Comparison of ENCODE assay signal across 8 cellular contexts in genomic region chr9:70639853-70640814, GRCh38.
DNase-seq lines count a peak whose midpoint lies in the region; ATAC-seq, FAIRE-seq and TF ChIP-seq lines count a peak whose summit lies in the region.

No MANE protein-coding gene starts in this region.

- H3K9me3 ChIP-seq in NT2/D1 (ENCODE audit: insufficient read depth, low read length): no peaks in the 10 kb centered on the region
- no peaks in the 10 kb centered on the region for H3K9me3 ChIP-seq in H1 (ENCODE audit: insufficient read depth in 2 of 2, low read depth in 1 of 2, low read length in 1 of 2)

- H3K36me3 Mint-ChIP-seq in HFFc6 (ENCODE audit: low read depth): no peaks in the 10 kb centered on the region
- no peaks in the 10 kb centered on the region for H3K36me3 Mint-ChIP-seq in mesothelial cell of epicardium

- H3K23me2 ChIP-seq in H1 (ENCODE audit: low read depth, low read length): no peaks in the 10 kb centered on the region

- H4K8ac ChIP-seq in H1 (ENCODE audit: extremely low read depth, insufficient read depth, low read length): no peak overlapping the region

- no peak overlapping the region for H4K5ac ChIP-seq in H1 (ENCODE audit: insufficient read length, low read depth, low read length)

- H3K27me3 Mint-ChIP-seq in HFFc6 (ENCODE audit: insufficient read depth): peaks cover 13% of the 10 kb centered on the region
- H3K27me3 Mint-ChIP-seq in mesothelial cell of epicardium (ENCODE audit: low read depth): peaks cover 10% of the 10 kb centered on the region

- H2BK20ac ChIP-seq in H1 (ENCODE audit: low read length): no peak overlapping the region

- H2BK5ac ChIP-seq in H1 (ENCODE audit: low read depth, low read length): no peak overlapping the region

- WGBS in H1 (ENCODE audit: extremely low coverage in 1 of 2, insufficient coverage in 1 of 2, insufficient read length in 1 of 2, insufficient replicate concordance in 2 of 2, low coverage in 1 of 2, low lambda C conversion rate in 2 of 2, missing lambda C conversion rate in 1 of 2), 2 experiments: 59% methylated on average over 15 of the region's 15 CpGs; no CpG with 5 or more reads in 1 of the 2 experiments

- no peak overlapping the region for H2BK120ac ChIP-seq in H1 (replicated peaks; ENCODE audit: low read depth, low read length)

- H3K9me3 Mint-ChIP-seq in HFFc6: no peaks in the 10 kb centered on the region
- H3K9me3 Mint-ChIP-seq in mesothelial cell of epicardium: no peaks in the 10 kb centered on the region

- TF ChIP-seq POLR2A in H1 (IDR thresholded peaks at IDR 0.05; ENCODE audit: control extremely low read depth in 1 of 2, low read depth in 2 of 2, low read length in 2 of 2): no peak

- TF ChIP-seq EP300 in H1 (IDR thresholded peaks at IDR 0.05; ENCODE audit: borderline replicate concordance in 1 of 2, low read depth in 2 of 2, low read length in 2 of 2): no peak

- no peaks in the 10 kb centered on the region for H3K36me3 ChIP-seq in NT2/D1 (ENCODE audit: insufficient read depth, insufficient read length, low read length)
- no peaks in the 10 kb centered on the region for H3K36me3 ChIP-seq in H1 (ENCODE audit: control insufficient read depth in 2 of 4, insufficient read depth in 4 of 4, low read length in 3 of 4)

- H3K4me1 Mint-ChIP-seq in HFFc6 (ENCODE audit: low read depth): no peaks in the 10 kb centered on the region
- peaks cover 9% of the 10 kb centered on the region for H3K4me1 Mint-ChIP-seq in mesothelial cell of epicardium

- H3K4me2 ChIP-seq in H1 (ENCODE audit: insufficient read depth in 1 of 2, low read depth in 2 of 2, low read length in 2 of 2): peak overlapping the region; percentile 0 to 43; a peak in 3 of 4 replicates

- H3K27ac Mint-ChIP-seq in HFFc6 (no peak overlapping the region), mesothelial cell of epicardium (no peak overlapping the region)

- H3K27me3 ChIP-seq in NT2/D1 (ENCODE audit: insufficient read depth, insufficient read length): no peaks in the 10 kb centered on the region
- no peaks in the 10 kb centered on the region for H3K27me3 ChIP-seq in H1 (replicated peaks in 1 of 4; ENCODE audit: control insufficient read depth in 3 of 4, extremely low read depth in 1 of 4, insufficient read depth in 3 of 4, low read length in 3 of 4)

- H3K14ac ChIP-seq in H1 (ENCODE audit: insufficient read length): no peak overlapping the region

- no peak overlapping the region for H3K18ac ChIP-seq in H1 (ENCODE audit: extremely low read depth, low read length)

- H2AFZ ChIP-seq in H1 (ENCODE audit: low read length): peak overlapping the region; percentile 85; the same call in 1 of the 2 replicates

- peak; percentile 74 for FAIRE-seq in H1 (lab: Jason Lieb, UNC)

- H3K79me2 ChIP-seq in H1 (ENCODE audit: control insufficient read depth in 1 of 2, insufficient read depth in 2 of 2, low read length in 2 of 2): no peaks in the 10 kb centered on the region

- no peak overlapping the region for H2BK12ac ChIP-seq in H1 (ENCODE audit: low read depth, low read length)

- no peak overlapping the region for H3K23ac ChIP-seq in H1 (ENCODE audit: insufficient read length)

- H3K4me3 Mint-ChIP-seq in HFFc6 (no peak overlapping the region), mesothelial cell of epicardium (peak overlapping the region; percentile 33)

- no peak overlapping the region for H2AK5ac ChIP-seq in H1 (ENCODE audit: low read depth, low read length)

- no peaks in the 10 kb centered on the region for H3K4me1 ChIP-seq in NT2/D1 (ENCODE audit: insufficient read depth, insufficient read length)
- H3K4me1 ChIP-seq in H1 (replicated peaks in 1 of 4; ENCODE audit: control insufficient read depth in 3 of 4, insufficient read depth in 4 of 4, low read length in 3 of 4): peaks cover 2 to 9% (median 6%) of the 10 kb centered on the region in 4 experiments; a peak in 3 of 7 replicates

- no peak overlapping the region for H3K4me3 ChIP-seq in NT2/D1 (ENCODE audit: insufficient read length, low read depth)
- H3K4me3 ChIP-seq in H1 (ENCODE audit: extremely low read depth in 1 of 4, insufficient read depth in 2 of 4, low read depth in 3 of 4, low read length in 4 of 4): peak overlapping the region in 2 of 4 experiments; percentile 7 to 36; a peak in 2 of 8 replicates

- H4K91ac ChIP-seq in H1 (replicated peaks; ENCODE audit: insufficient read length, low read length): no peak overlapping the region

- CTCF ChIA-PET in H1 (lab: Charles Lee; ENCODE audit: partially characterized antibody): interaction anchor here (0.6 to 5.9 kb wide), 36 partner anchors 9 to 730 kb away, joined by 3 to 47 read pairs (median 3); no protein-coding TSS in a partner anchor

- H3K9ac ChIP-seq in NT2/D1 (ENCODE audit: insufficient read length, low read depth): no peak overlapping the region
- no peak overlapping the region for H3K9ac ChIP-seq in H1 (replicated peaks in 1 of 4; ENCODE audit: extremely low read depth in 1 of 4, low read depth in 3 of 4, low read length in 3 of 4)

- ATAC-seq in HG02870 (IDR thresholded peaks at IDR 0.05; ENCODE audit: unreplicated experiment): no peak

- no peak overlapping the region for H3K27ac ChIP-seq in H1 (ENCODE audit: low read depth, low read length)

- POLR2A ChIA-PET in H1 (lab: Charles Lee; ENCODE audit: partially characterized antibody): no interaction called here

- H3K4ac ChIP-seq in H1 (replicated peaks; ENCODE audit: insufficient read length, low read depth, low read length): no peak overlapping the region

- DNase-seq in EH (ENCODE audit: low read depth) (peak; percentile 74), HFFc6 (peak; percentile 61), NT2/D1 (ENCODE audit: low read depth, low spot score) (peak; percentile 54), H1 (ENCODE audit: low read depth in 1 of 2, low spot score in 2 of 2) (no peak), mesothelial cell of epicardium (ENCODE audit: low spot score in 2 of 2, unreplicated experiment in 2 of 2) (no peak), NCI-H524 treated with DMSO at 0.1 percent for 48 hours (lab: John Stamatoyannopoulos, UW) (no peak)
- no peak for DNase-seq in stimulated activated CD4-positive, alpha-beta T cell treated with anti-CD3 and anti-CD28 coated beads, Interleukin-4, amount 100 ng/mL, for 4 hours

- H3K79me1 ChIP-seq in H1 (ENCODE audit: low read depth, low read length): no peaks in the 10 kb centered on the region

- TF ChIP-seq RAD21 in H1 (IDR thresholded peaks at IDR 0.05 in 1 of 2, conservative IDR thresholded peaks at IDR 0.05 in 1 of 2; ENCODE audit: low read depth in 2 of 2, low read length in 2 of 2): peak; percentile 90 to 91

- H4K20me1 ChIP-seq in H1 (replicated peaks in 1 of 2; ENCODE audit: control insufficient read depth in 1 of 2, insufficient read depth in 2 of 2, low read length in 2 of 2): no peaks in the 10 kb centered on the region

- H3K56ac ChIP-seq in H1 (replicated peaks; ENCODE audit: insufficient read length, low read depth, low read length): no peak overlapping the region

- no peak overlapping the region for H2BK15ac ChIP-seq in H1 (ENCODE audit: low read length)

- peak; percentile 88 for TF ChIP-seq CTCF in HFFc6 (IDR thresholded peaks at IDR 0.05)
- TF ChIP-seq CTCF in H1 (IDR thresholded peaks at IDR 0.05; ENCODE audit: control extremely low read depth in 1 of 3, insufficient read depth in 1 of 3, low read depth in 1 of 3, low read length in 3 of 3): peak in 2 of 3 experiments; percentile 55 to 61; a peak in 2 of 4 replicates
- TF ChIP-seq CTCF in mesothelial cell of epicardium (IDR thresholded peaks at IDR 0.05; ENCODE audit: unreplicated experiment): peak; percentile 72

TF ChIP-seq in H1, 55 proteins besides CTCF, POLR2A, EP300 and RAD21:
- no peak for TF ChIP-seq SP1 (IDR thresholded peaks at IDR 0.05; ENCODE audit: low read depth, low read length)
- TF ChIP-seq TEAD4 (IDR thresholded peaks at IDR 0.05; ENCODE audit: low read depth, low read length): peak; percentile 47; the same call in 1 of the 2 replicates
- no peak for TF ChIP-seq JUN (IDR thresholded peaks at IDR 0.05; ENCODE audit: low read depth, low read length)
- TF ChIP-seq CBX8 (IDR thresholded peaks at IDR 0.05; ENCODE audit: borderline replicate concordance, low read depth, low read length): no peak
- no peak for TF ChIP-seq TAF7 (optimal IDR thresholded peaks at IDR 0.05; ENCODE audit: borderline replicate concordance, low read depth, low read length)
- TF ChIP-seq USF2 (IDR thresholded peaks at IDR 0.05; ENCODE audit: low read length): no peak
- TF ChIP-seq FOSL1 (IDR thresholded peaks at IDR 0.05; ENCODE audit: insufficient read depth, low read depth, low read length): no peak
- TF ChIP-seq ASH2L (IDR thresholded peaks at IDR 0.05; ENCODE audit: low read length): peak; percentile 39
- no peak for TF ChIP-seq NANOG (IDR thresholded peaks at IDR 0.05; ENCODE audit: insufficient read depth, low read depth, low read length, poor library complexity, severe bottlenecking)

Comparison
In these comparisons a context has a peak if more than half of its experiments do, and no peak if none do; other contexts are left out.
1. DNase-seq: peak in EH (single experiment), HFFc6 (single experiment) and NT2/D1 (single experiment); none in H1 (0 of 2), mesothelial cell of epicardium (0 of 2), NCI-H524 treated with DMSO at 0.1 percent for 48 hours (single experiment) and stimulated activated CD4-positive, alpha-beta T cell treated with anti-CD3 and anti-CD28 coated beads, Interleukin-4, amount 100 ng/mL, for 4 hours (0 of 2).
2. Peak in every context shown above with its lines, with median percentiles within 50 percentile points of each other: CTCF ChIP-seq.